In the genomic region with DNA sequence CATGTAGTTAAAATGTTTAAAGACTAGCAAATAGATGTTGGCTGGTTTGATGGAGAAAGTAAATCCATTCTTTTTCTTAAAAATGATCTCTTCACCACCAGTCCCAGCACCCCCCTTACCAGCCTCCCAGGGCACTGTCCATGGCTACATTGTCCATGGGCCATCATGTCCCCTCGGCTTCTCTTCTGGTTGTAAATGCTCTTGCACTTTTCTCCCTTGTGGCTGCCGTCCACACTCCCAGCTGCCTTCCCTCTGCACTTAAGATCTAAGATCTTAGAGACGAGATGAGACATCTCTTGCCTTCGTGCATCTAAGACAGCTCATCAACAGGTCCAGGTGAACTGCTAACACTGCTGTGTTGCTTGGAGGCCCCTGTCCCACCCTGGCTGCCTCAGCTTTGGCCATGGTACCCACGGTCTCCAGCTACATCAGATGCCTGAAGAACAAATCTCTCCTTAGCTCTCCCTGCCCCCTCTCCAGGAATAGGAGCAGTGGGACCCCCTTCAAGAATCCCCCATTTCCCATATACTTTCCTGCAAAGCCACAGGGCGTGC, we compare ENCODE assay signal across 1 cellular context.
TF ChIP-seq lines count a peak whose summit lies in the region.

No MANE protein-coding gene starts in this region.

TF ChIP-seq in IMR-90, 13 proteins besides CTCF, POLR2A, EP300 and RAD21:
- TF ChIP-seq CEBPB (IDR thresholded peaks at IDR 0.05; ENCODE audit: low read depth, low read length) = no peak
